ENCODE assay signal across 10 cellular contexts in the genomic region with DNA sequence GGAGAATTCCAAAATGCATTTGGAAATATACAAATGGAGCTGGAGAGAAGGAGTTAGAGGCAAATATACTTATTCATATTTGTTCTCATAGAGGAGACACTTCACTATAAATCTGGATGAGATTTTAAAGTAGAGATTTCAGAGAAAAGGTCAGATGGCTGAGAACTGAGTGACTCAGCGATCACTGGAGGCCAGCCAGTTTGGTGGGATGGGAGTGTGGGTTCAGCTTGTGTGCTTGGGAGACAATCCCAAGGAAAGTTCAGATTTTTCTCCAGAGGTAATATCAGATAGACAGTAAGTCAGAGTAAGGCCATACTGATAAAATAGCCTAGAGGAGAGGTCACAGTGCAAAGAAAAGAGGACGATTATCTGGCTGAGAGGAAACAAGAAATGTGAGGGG.
DNase-seq lines count a peak whose midpoint lies in the region; ATAC-seq, FAIRE-seq and TF ChIP-seq lines count a peak whose summit lies in the region.
"Had no signal": no experiment of that assay in that cellular context is flagged by ENCODE, and none has a peak within 500 bp of the region (broad histone marks: within the 10 kb centered on the region; RNA-seq: fewer than 3 reads in every experiment).

No MANE protein-coding gene starts in this region.

- H3K4me3 ChIP-seq in MG63: no peak overlapping the region
- no peak overlapping the region for H3K4me3 ChIP-seq in endothelial cell of umbilical vein (replicated peaks in 1 of 3; ENCODE audit: insufficient read depth in 1 of 3, low read depth in 1 of 3, low read length in 3 of 3)
- H3K4me3 ChIP-seq in mesenchymal stem cell (ENCODE audit: insufficient read depth in 1 of 2, low read depth in 1 of 2, low read length in 2 of 2): no peak overlapping the region
- H3K4me3 ChIP-seq: BLaER1 treated with 17β-estradiol and CSF1 and Interleukin-3, amounts not matched to agents 10 nM and 100 nM had no signal

- H3K9me3 Mint-ChIP-seq in natural killer cell: no peaks in the 10 kb centered on the region

- H3K4me2 ChIP-seq in endothelial cell of umbilical vein (ENCODE audit: insufficient read depth, low read length) (no peak overlapping the region), mesenchymal stem cell (ENCODE audit: low read length, poor library complexity, severe bottlenecking) (no peak overlapping the region)
- H3K4me2 ChIP-seq: BLaER1 treated with 17β-estradiol and CSF1 and Interleukin-3, amounts not matched to agents 10 nM and 100 nM had no signal

- no peak overlapping the region for H3K23ac ChIP-seq in mesenchymal stem cell (ENCODE audit: low read length in 2 of 2)

- H3K9ac ChIP-seq in endothelial cell of umbilical vein (replicated peaks; ENCODE audit: extremely low read depth, insufficient read depth, low read length) (no peak overlapping the region), mesenchymal stem cell (ENCODE audit: low read length) (peak overlapping the region; percentile 6)
- H3K9ac ChIP-seq: BLaER1 treated with 17β-estradiol and CSF1 and Interleukin-3, amounts not matched to agents 10 nM and 100 nM had no signal

- dilution Hi-C loops in endothelial cell of umbilical vein (cut with MboI; ENCODE audit: extremely low pct_ligation_motif_present, low sequenced_read_pairs): no loop called here

- H2AFZ ChIP-seq in endothelial cell of umbilical vein (ENCODE audit: low read depth, low read length) (no peak overlapping the region), mesenchymal stem cell (ENCODE audit: low read depth, low read length) (no peak overlapping the region)

- no peak overlapping the region for H3K27ac ChIP-seq in endothelial cell of umbilical vein (ENCODE audit: insufficient read depth, low read depth, low read length)
- H3K27ac ChIP-seq in mesenchymal stem cell (ENCODE audit: low read length, poor library complexity, severe bottlenecking): peak overlapping the region; percentile 18
- H3K27ac ChIP-seq: BLaER1 treated with 17β-estradiol and CSF1 and Interleukin-3, amounts not matched to agents 10 nM and 100 nM had no signal

- POLR2A ChIA-PET in endothelial cell of umbilical vein (lab: Charles Lee): no interaction called here

- DNase-seq in AG08396 (ENCODE audit: low spot score) (peak; percentile 48), MG63 (peak; percentile 74), endothelial cell of umbilical vein (ENCODE audit: low read depth, low spot score) (peak; percentile 54), mesenchymal stem cell (peak; percentile 63), natural killer cell (no peak)
- no peak for DNase-seq in central memory CD4-positive, alpha-beta T cell
- DNase-seq: stimulated activated naive CD8-positive, alpha-beta T cell treated with anti-CD3 and anti-CD28 coated beads, Interleukin-15, amount 100 ng/mL, for 72 hours had no signal

- TF ChIP-seq CTCF in endothelial cell of umbilical vein (IDR thresholded peaks at IDR 0.05; ENCODE audit: extremely low read depth in 1 of 2, insufficient read depth in 1 of 2, low read depth in 1 of 2, low read length in 2 of 2) (no peak), natural killer cell (IDR thresholded peaks at IDR 0.05) (no peak)

- no peaks in the 10 kb centered on the region for H3K9me1 ChIP-seq in endothelial cell of umbilical vein (replicated peaks; ENCODE audit: control insufficient read depth, extremely low read depth, insufficient read depth, low read length)

- H2BK5ac ChIP-seq in mesenchymal stem cell (ENCODE audit: low read depth, low read length, poor library complexity, severe bottlenecking): no peak overlapping the region

- H3K4me1 Mint-ChIP-seq in natural killer cell: peaks cover 14 to 23% of the 10 kb centered on the region in 2 donors

- H3K18ac ChIP-seq in mesenchymal stem cell (ENCODE audit: low read depth in 1 of 2, low read length in 2 of 2): no peak overlapping the region

- no peak overlapping the region for H2BK120ac ChIP-seq in mesenchymal stem cell (ENCODE audit: low read depth, low read length)

- H3K14ac ChIP-seq in mesenchymal stem cell (ENCODE audit: low read length in 2 of 2): no peak overlapping the region

- ATAC-seq in HG03196 (IDR thresholded peaks at IDR 0.05; ENCODE audit: unreplicated experiment): no peak
- ATAC-seq in natural killer cell: no peak
- no peak for ATAC-seq in GM18517 (IDR thresholded peaks at IDR 0.05; ENCODE audit: unreplicated experiment)
- ATAC-seq: stimulated activated naive CD8-positive, alpha-beta T cell treated with anti-CD3 and anti-CD28 coated beads, Interleukin-15, amount 100 ng/mL, for 72 hours had no signal

- no peaks in the 10 kb centered on the region for H4K20me1 ChIP-seq in endothelial cell of umbilical vein (replicated peaks; ENCODE audit: control insufficient read depth, extremely low read depth, insufficient read depth, low read length)
- H4K20me1 ChIP-seq: BLaER1 treated with 17β-estradiol and CSF1 and Interleukin-3, amounts not matched to agents 10 nM and 100 nM had no signal

- intact Hi-C loops in endothelial cell of umbilical vein (cut with micrococcal nuclease) (no loop called here), natural killer cell (cut with micrococcal nuclease) (no loop called here)

- H3K79me2 ChIP-seq in endothelial cell of umbilical vein (ENCODE audit: control insufficient read depth, insufficient read depth, low read length): no peaks in the 10 kb centered on the region

- H2BK15ac ChIP-seq in mesenchymal stem cell (ENCODE audit: low read depth, poor library complexity, severe bottlenecking): no peak overlapping the region

- CTCF ChIA-PET in endothelial cell of umbilical vein (lab: Charles Lee): interaction anchor here (1.2 to 1.8 kb wide), 3 partner anchors 123 to 863 kb away, joined by 3 to 5 read pairs (median 4); no protein-coding TSS in a partner anchor

- no TSS peak for BruUV-seq in endothelial cell of umbilical vein (replicated peaks; lab: Mats Ljungman, UMichigan)

- WGBS in mesenchymal stem cell: 50% methylated on average over 2 of the region's 2 CpGs

- no peak overlapping the region for H4K8ac ChIP-seq in mesenchymal stem cell (ENCODE audit: low read length)

- H3K36me3 Mint-ChIP-seq in natural killer cell: no peaks in the 10 kb centered on the region

- H3K36me3 ChIP-seq in MG63 (no peaks in the 10 kb centered on the region), endothelial cell of umbilical vein (ENCODE audit: control insufficient read depth in 2 of 2, extremely low read depth in 1 of 2, insufficient read depth in 2 of 2, low read length in 2 of 2) (no peaks in the 10 kb centered on the region), mesenchymal stem cell (ENCODE audit: control insufficient read depth in 1 of 2, insufficient read depth in 2 of 2, low read depth in 1 of 2, low read length in 2 of 2) (peaks cover 0 to 12% of the 10 kb centered on the region in 2 experiments)
- H3K36me3 ChIP-seq: BLaER1 treated with 17β-estradiol and CSF1 and Interleukin-3, amounts not matched to agents 10 nM and 100 nM had no signal

- no peak for TF ChIP-seq POLR2A in endothelial cell of umbilical vein (IDR thresholded peaks at IDR 0.05; ENCODE audit: low read depth, low read length)

- H3K27ac Mint-ChIP-seq in natural killer cell: no peak overlapping the region
- H3K27ac Mint-ChIP-seq: stimulated activated naive CD8-positive, alpha-beta T cell treated with anti-CD3 and anti-CD28 coated beads, Interleukin-15, amount 100 ng/mL, for 72 hours had no signal

- no peaks in the 10 kb centered on the region for H3K27me3 Mint-ChIP-seq in natural killer cell (ENCODE audit: low read depth in 2 of 2)
- H3K27me3 Mint-ChIP-seq: stimulated activated naive CD8-positive, alpha-beta T cell treated with anti-CD3 and anti-CD28 coated beads, Interleukin-15, amount 100 ng/mL, for 72 hours had no signal

- no peak overlapping the region for H2BK12ac ChIP-seq in mesenchymal stem cell (ENCODE audit: low read length in 2 of 2)

- no peak overlapping the region for H4K91ac ChIP-seq in mesenchymal stem cell (ENCODE audit: low read length)

- H2AK5ac ChIP-seq in mesenchymal stem cell (ENCODE audit: low read length, severe bottlenecking): no peak overlapping the region

- H3K27me3 ChIP-seq in MG63 (no peaks in the 10 kb centered on the region), endothelial cell of umbilical vein (ENCODE audit: control insufficient read depth in 2 of 2, insufficient read depth in 2 of 2, low read length in 2 of 2) (no peaks in the 10 kb centered on the region), mesenchymal stem cell (ENCODE audit: control insufficient read depth in 1 of 2, insufficient read depth in 1 of 2, low read length in 2 of 2) (no peaks in the 10 kb centered on the region)
- H3K27me3 ChIP-seq: BLaER1 treated with 17β-estradiol and CSF1 and Interleukin-3, amounts not matched to agents 10 nM and 100 nM had no signal

- FAIRE-seq in endothelial cell of umbilical vein (lab: Jason Lieb, UNC): no peak

- peaks cover 2% of the 10 kb centered on the region for H3K79me1 ChIP-seq in mesenchymal stem cell (replicated peaks; ENCODE audit: low read length, poor library complexity, severe bottlenecking)

- H3K4me3 Mint-ChIP-seq in natural killer cell: no peak overlapping the region
- H3K4me3 Mint-ChIP-seq: stimulated activated naive CD8-positive, alpha-beta T cell treated with anti-CD3 and anti-CD28 coated beads, Interleukin-15, amount 100 ng/mL, for 72 hours had no signal

- H3K9me3 ChIP-seq in MG63 (no peaks in the 10 kb centered on the region), endothelial cell of umbilical vein (replicated peaks; ENCODE audit: control insufficient read depth, insufficient read depth, low read length) (no peaks in the 10 kb centered on the region), mesenchymal stem cell (ENCODE audit: control insufficient read depth, low read length) (no peaks in the 10 kb centered on the region)
- H3K9me3 ChIP-seq: BLaER1 treated with 17β-estradiol and CSF1 and Interleukin-3, amounts not matched to agents 10 nM and 100 nM had no signal

- peaks cover 4% of the 10 kb centered on the region for H3K4me1 ChIP-seq in endothelial cell of umbilical vein (ENCODE audit: control insufficient read depth, extremely low read depth, insufficient read depth, low read length)
- no peaks in the 10 kb centered on the region for H3K4me1 ChIP-seq in mesenchymal stem cell (ENCODE audit: control insufficient read depth, insufficient read depth, low read depth, low read length)
- H3K4me1 ChIP-seq: BLaER1 treated with 17β-estradiol and CSF1 and Interleukin-3, amounts not matched to agents 10 nM and 100 nM had no signal

- H3K4ac ChIP-seq in mesenchymal stem cell (ENCODE audit: low read depth in 1 of 2, low read length in 2 of 2): no peak overlapping the region

TF ChIP-seq in endothelial cell of umbilical vein, 7 proteins besides CTCF, POLR2A, EP300 and RAD21 (continues in another document):
- no peak for TF ChIP-seq POLR2AphosphoS5 (IDR thresholded peaks at IDR 0.05; ENCODE audit: insufficient read depth, low read depth, low read length)
- no peak for TF ChIP-seq JUN (IDR thresholded peaks at IDR 0.05; ENCODE audit: borderline replicate concordance, insufficient read depth, insufficient read length, low read depth)
- TF ChIP-seq FOS (IDR thresholded peaks at IDR 0.05; ENCODE audit: borderline replicate concordance, insufficient read depth, low read length): peak; percentile 38
- TF ChIP-seq, protein P1, sequence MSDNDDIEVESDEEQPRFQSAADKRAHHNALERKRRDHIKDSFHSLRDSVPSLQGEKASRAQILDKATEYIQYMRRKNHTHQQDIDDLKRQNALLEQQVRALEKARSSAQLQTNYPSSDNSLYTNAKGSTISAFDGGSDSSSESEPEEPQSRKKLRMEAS (IDR thresholded peaks at IDR 0.05; ENCODE audit: insufficient read depth, insufficient read length): no peak

Comparison
In these comparisons a context has a peak if more than half of its experiments do, and no peak if none do; other contexts are left out.
1. DNase-seq: peak in AG08396 (single experiment), MG63 (single experiment), endothelial cell of umbilical vein (single experiment) and mesenchymal stem cell (single experiment); none in natural killer cell (single experiment) and central memory CD4-positive, alpha-beta T cell (single experiment).